ENCODE assay signal across 21 cellular contexts in the genomic region with DNA sequence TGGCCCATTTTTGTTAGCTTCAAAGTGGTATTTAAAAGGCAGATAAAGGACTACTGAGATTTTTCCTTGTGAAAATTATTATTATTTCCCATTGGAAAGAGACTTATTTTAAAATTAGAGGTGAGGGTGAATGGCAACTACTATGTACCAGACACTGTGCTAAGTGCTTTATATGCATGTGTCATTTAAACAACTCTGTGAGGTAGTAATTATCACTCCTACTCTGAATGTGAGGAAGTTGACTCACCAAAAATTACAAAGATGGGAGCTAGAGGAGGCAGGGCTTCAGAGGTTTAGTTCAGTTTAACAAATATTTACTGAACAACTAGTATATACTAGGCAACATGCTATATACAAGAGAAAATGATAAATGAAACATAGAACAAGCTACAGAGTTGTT.
A peak's percentile ranks its signal among the peaks of the same experiment; 100 is the strongest.
DNase-seq lines count a peak whose midpoint lies in the region; ATAC-seq, FAIRE-seq and TF ChIP-seq lines count a peak whose summit lies in the region.
"Had no signal": no experiment of that assay in that cellular context is flagged by ENCODE, and none has a peak within 500 bp of the region (broad histone marks: within the 10 kb centered on the region; RNA-seq: fewer than 3 reads in every experiment).

No MANE protein-coding gene starts in this region.

- no peak overlapping the region for H3K9ac ChIP-seq in endothelial cell of umbilical vein (replicated peaks; ENCODE audit: extremely low read depth, insufficient read depth, low read length)
- H3K9ac ChIP-seq: BLaER1 had no signal

- no peak for TF ChIP-seq POLR2A in endothelial cell of umbilical vein (IDR thresholded peaks at IDR 0.05; ENCODE audit: low read depth, low read length)

- no peak overlapping the region for H3K4me2 ChIP-seq in endothelial cell of umbilical vein (ENCODE audit: insufficient read depth, low read length)
- H3K4me2 ChIP-seq: BLaER1 had no signal

- H3K9me3 ChIP-seq in endothelial cell of umbilical vein (replicated peaks; ENCODE audit: control insufficient read depth, insufficient read depth, low read length) = no peaks in the 10 kb centered on the region
- H3K9me3 ChIP-seq: BLaER1 had no signal

- DNase-seq in activated CD4-positive, alpha-beta T cell treated with anti-CD3 and anti-CD28 coated beads for 36 hours = no peak
- no peak for DNase-seq in activated CD4-positive, alpha-beta T cell treated with anti-CD3 and anti-CD28 coated beads, Interleukin-2, amount 50 U/mL, for 48 hours
- DNase-seq in NCI-H226 = peak; percentile 43
- DNase-seq in endothelial cell of umbilical vein (ENCODE audit: low read depth, low spot score) = peak; percentile 3
- DNase-seq in stimulated activated naive CD8-positive, alpha-beta T cell treated with anti-CD3 and anti-CD28 coated beads, Interleukin-15, Interleukin-2, amounts not matched to agents 100 U/mL and 50 U/mL, for 24 hours = no peak
- DNase-seq in stimulated activated CD4-positive, alpha-beta T cell treated with anti-CD3 and anti-CD28 coated beads, Interleukin-2, amount 100 ng/mL, for 24 hours = no peak
- no peak for DNase-seq in left ventricle myocardium superior
- DNase-seq: CD8-positive, alpha-beta memory T cell; DMS79; GOT3; KBM-7; NCI-H1436; NCI-H2029; NCI-H2171 treated with DMSO at 0.1 percent for 48 hours; NCI-H510A had no signal

- no peaks in the 10 kb centered on the region for H3K9me3 Mint-ChIP-seq in activated CD4-positive, alpha-beta T cell treated with anti-CD3 and anti-CD28 coated beads for 36 hours (ENCODE audit: low read depth)

- H3K36me3 Mint-ChIP-seq in activated CD4-positive, alpha-beta T cell treated with anti-CD3 and anti-CD28 coated beads for 36 hours (ENCODE audit: low read depth) = no peaks in the 10 kb centered on the region
- H3K36me3 Mint-ChIP-seq: CD8-positive, alpha-beta memory T cell had no signal

- no peak overlapping the region for H3K4me3 Mint-ChIP-seq in activated CD4-positive, alpha-beta T cell treated with anti-CD3 and anti-CD28 coated beads for 36 hours
- H3K4me3 Mint-ChIP-seq: CD8-positive, alpha-beta memory T cell had no signal

- H3K4me1 ChIP-seq in endothelial cell of umbilical vein (ENCODE audit: control insufficient read depth, extremely low read depth, insufficient read depth, low read length) = peaks cover 6% of the 10 kb centered on the region

- no peak for TF ChIP-seq CTCF in endothelial cell of umbilical vein (IDR thresholded peaks at IDR 0.05; ENCODE audit: extremely low read depth in 1 of 2, insufficient read depth in 1 of 2, low read depth in 1 of 2, low read length in 2 of 2)

- no peak overlapping the region for H3K27ac Mint-ChIP-seq in activated CD4-positive, alpha-beta T cell treated with anti-CD3 and anti-CD28 coated beads for 36 hours
- H3K27ac Mint-ChIP-seq: CD8-positive, alpha-beta memory T cell had no signal

- no peaks in the 10 kb centered on the region for H3K9me1 ChIP-seq in endothelial cell of umbilical vein (replicated peaks; ENCODE audit: control insufficient read depth, extremely low read depth, insufficient read depth, low read length)

- H3K4me3 ChIP-seq in endothelial cell of umbilical vein (replicated peaks in 1 of 3; ENCODE audit: insufficient read depth in 1 of 3, low read depth in 1 of 3, low read length in 3 of 3) = no peak overlapping the region
- H3K4me3 ChIP-seq: BLaER1 had no signal

- H3K36me3 ChIP-seq in endothelial cell of umbilical vein (ENCODE audit: control insufficient read depth in 2 of 2, extremely low read depth in 1 of 2, insufficient read depth in 2 of 2, low read length in 2 of 2) = no peaks in the 10 kb centered on the region
- H3K36me3 ChIP-seq: BLaER1 had no signal

- no TSS peak for BruUV-seq in endothelial cell of umbilical vein (replicated peaks; lab: Mats Ljungman, UMichigan)

- POLR2A ChIA-PET in activated CD4-positive, alpha-beta T cell treated with anti-CD3 and anti-CD28 coated beads for 36 hours (lab: Charles Lee) = no interaction called here
- POLR2A ChIA-PET in endothelial cell of umbilical vein (lab: Charles Lee) = no interaction called here

- peaks cover 11% of the 10 kb centered on the region for H3K4me1 Mint-ChIP-seq in activated CD4-positive, alpha-beta T cell treated with anti-CD3 and anti-CD28 coated beads for 36 hours

- no peak for FAIRE-seq in endothelial cell of umbilical vein (lab: Jason Lieb, UNC)
- FAIRE-seq: D721Med, G401.6 had no signal

- H2AFZ ChIP-seq in endothelial cell of umbilical vein (ENCODE audit: low read depth, low read length) = no peak overlapping the region

- intact Hi-C loops in activated CD4-positive, alpha-beta T cell treated with anti-CD3 and anti-CD28 coated beads for 36 hours (cut with DNase I, micrococcal nuclease) = no loop called here
- intact Hi-C loops in endothelial cell of umbilical vein (cut with micrococcal nuclease) (loop anchor here (5.0 kb wide), 1 partner anchor 61 kb away; no protein-coding TSS in a partner anchor), left ventricle myocardium superior (cut with micrococcal nuclease) (no loop called here)

- H4K20me1 ChIP-seq in endothelial cell of umbilical vein (replicated peaks; ENCODE audit: control insufficient read depth, extremely low read depth, insufficient read depth, low read length) = no peaks in the 10 kb centered on the region
- H4K20me1 ChIP-seq: BLaER1 had no signal

- H3K27me3 ChIP-seq in endothelial cell of umbilical vein (ENCODE audit: control insufficient read depth in 2 of 2, insufficient read depth in 2 of 2, low read length in 2 of 2) = no peaks in the 10 kb centered on the region

- no peak overlapping the region for H3K27ac ChIP-seq in endothelial cell of umbilical vein (ENCODE audit: insufficient read depth, low read depth, low read length)
- H3K27ac ChIP-seq: BLaER1 had no signal

- H3K79me2 ChIP-seq in endothelial cell of umbilical vein (ENCODE audit: control insufficient read depth, insufficient read depth, low read length) = no peaks in the 10 kb centered on the region

- peak; percentile 85 for ATAC-seq in activated CD4-positive, alpha-beta T cell treated with anti-CD3 and anti-CD28 coated beads for 36 hours
- peak; percentile 81 for ATAC-seq in stimulated activated naive CD8-positive, alpha-beta T cell treated with anti-CD3 and anti-CD28 coated beads, Interleukin-15, Interleukin-2, amounts not matched to agents 100 U/mL and 50 U/mL, for 24 hours
- ATAC-seq in HG03342 (IDR thresholded peaks at IDR 0.05; ENCODE audit: unreplicated experiment) = no peak
- ATAC-seq in left ventricle myocardium superior = no peak
- ATAC-seq: Panc1, Right ventricle myocardium inferior had no signal

- dilution Hi-C loops in endothelial cell of umbilical vein (cut with MboI; ENCODE audit: extremely low pct_ligation_motif_present, low sequenced_read_pairs) = no loop called here

- H3K27me3 Mint-ChIP-seq in activated CD4-positive, alpha-beta T cell treated with anti-CD3 and anti-CD28 coated beads for 36 hours = no peaks in the 10 kb centered on the region

- CTCF ChIA-PET in activated CD4-positive, alpha-beta T cell treated with anti-CD3 and anti-CD28 coated beads for 36 hours (lab: Charles Lee) = no interaction called here
- CTCF ChIA-PET in endothelial cell of umbilical vein (lab: Charles Lee) = interaction anchor here (1.3 kb wide), 1 partner anchor 49 kb away, joined by 4 read pairs; no protein-coding TSS in a partner anchor

TF ChIP-seq in endothelial cell of umbilical vein, 7 proteins besides CTCF, POLR2A, EP300 and RAD21:
- peak; percentile 32 for TF ChIP-seq FOS (IDR thresholded peaks at IDR 0.05; ENCODE audit: borderline replicate concordance, insufficient read depth, low read length)
- TF ChIP-seq, protein P1, sequence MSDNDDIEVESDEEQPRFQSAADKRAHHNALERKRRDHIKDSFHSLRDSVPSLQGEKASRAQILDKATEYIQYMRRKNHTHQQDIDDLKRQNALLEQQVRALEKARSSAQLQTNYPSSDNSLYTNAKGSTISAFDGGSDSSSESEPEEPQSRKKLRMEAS (IDR thresholded peaks at IDR 0.05; ENCODE audit: insufficient read depth, insufficient read length) = no peak

Comparison
In these comparisons a context has a peak if more than half of its experiments do, and no peak if none do; other contexts are left out.
1. ATAC-seq: peak in activated CD4-positive, alpha-beta T cell treated with anti-CD3 and anti-CD28 coated beads for 36 hours (single experiment) and stimulated activated naive CD8-positive, alpha-beta T cell treated with anti-CD3 and anti-CD28 coated beads, Interleukin-15, Interleukin-2, amounts not matched to agents 100 U/mL and 50 U/mL, for 24 hours (single experiment); none in HG03342 (single experiment) and left ventricle myocardium superior (single experiment).
2. DNase-seq: peak in NCI-H226 (single experiment) and endothelial cell of umbilical vein (single experiment); none in activated CD4-positive, alpha-beta T cell treated with anti-CD3 and anti-CD28 coated beads for 36 hours (single experiment), activated CD4-positive, alpha-beta T cell treated with anti-CD3 and anti-CD28 coated beads, Interleukin-2, amount 50 U/mL, for 48 hours (0 of 2), stimulated activated naive CD8-positive, alpha-beta T cell treated with anti-CD3 and anti-CD28 coated beads, Interleukin-15, Interleukin-2, amounts not matched to agents 100 U/mL and 50 U/mL, for 24 hours (single experiment), stimulated activated CD4-positive, alpha-beta T cell treated with anti-CD3 and anti-CD28 coated beads, Interleukin-2, amount 100 ng/mL, for 24 hours (0 of 2) and left ventricle myocardium superior (single experiment).